ENCODE assay signal across 22 cellular contexts in genomic region chr3:46477756-46478155, GRCh38. TPM values are rescaled to one million over a fixed set of nuclear protein-coding genes. Genes with fewer than 3 reads are reported as not detected.
DNase-seq lines count a peak whose midpoint lies in the region; TF ChIP-seq lines count a peak whose summit lies in the region.
"Had no signal": no experiment of that assay in that cellular context is flagged by ENCODE, and none has a peak within 500 bp of the region (broad histone marks: within the 10 kb centered on the region; RNA-seq: fewer than 3 reads in every experiment).

No MANE protein-coding gene starts in this region.

- no peak overlapping the region for H3K9ac ChIP-seq in colonic mucosa (ENCODE audit: low read depth in 2 of 2, low read length in 2 of 2)
- H3K9ac ChIP-seq: BLaER1 had no signal

- H3K4me1 ChIP-seq in HEK293 (ENCODE audit: control insufficient read depth, insufficient read depth, low read length) = no peaks in the 10 kb centered on the region
- no peaks in the 10 kb centered on the region for H3K4me1 ChIP-seq in colonic mucosa
- H3K4me1 ChIP-seq: A549, BLaER1 had no signal

- no peak overlapping the region for H3K27ac ChIP-seq in HEK293 (ENCODE audit: extremely low read depth, low read depth, low read length)
- no peak overlapping the region for H3K27ac ChIP-seq in coronary artery
- no peak overlapping the region for H3K27ac ChIP-seq in brain microvascular endothelial cell
- no peak overlapping the region for H3K27ac ChIP-seq in colonic mucosa
- H3K27ac ChIP-seq: 22Rv1, A549, BLaER1 had no signal

- CTCF ChIA-PET in HEK293 (lab: Yijun Ruan, JAX) = interaction anchor here (0.6 to 0.7 kb wide), 2 partner anchors 12 to 24 kb away, joined by 3 read pairs; no protein-coding TSS in a partner anchor

- H3K9me3 Mint-ChIP-seq in nephron progenitor cell = peaks cover 24% of the 10 kb centered on the region

- H3K4me3 Mint-ChIP-seq in nephron progenitor cell = no peak overlapping the region
- H3K4me3 Mint-ChIP-seq: CD14-positive monocyte; CD4-positive, alpha-beta memory T cell had no signal

- H3K4me3 ChIP-seq in HEK293 (ENCODE audit: low read depth, low read length) = no peak overlapping the region
- H3K4me3 ChIP-seq in coronary artery = no peak overlapping the region
- no peak overlapping the region for H3K4me3 ChIP-seq in brain microvascular endothelial cell (ENCODE audit: low read depth, low read length)
- no peak overlapping the region for H3K4me3 ChIP-seq in colonic mucosa
- H3K4me3 ChIP-seq: A549, BLaER1, GM12878 had no signal

- peaks cover 12% of the 10 kb centered on the region for H3K36me3 Mint-ChIP-seq in nephron progenitor cell (ENCODE audit: low read depth)

- H3K27me3 ChIP-seq in brain microvascular endothelial cell (replicated peaks) = peaks cover 4% of the 10 kb centered on the region
- H3K27me3 ChIP-seq in colonic mucosa = no peaks in the 10 kb centered on the region
- H3K27me3 ChIP-seq: BLaER1 had no signal

- H3K36me3 ChIP-seq in HEK293 (ENCODE audit: control insufficient read depth in 2 of 2, insufficient read depth in 1 of 2, low read length in 2 of 2) = no peaks in the 10 kb centered on the region
- H3K36me3 ChIP-seq in brain microvascular endothelial cell (replicated peaks) = no peaks in the 10 kb centered on the region
- no peaks in the 10 kb centered on the region for H3K36me3 ChIP-seq in colonic mucosa
- H3K36me3 ChIP-seq: BLaER1 had no signal

- DNase-seq in DMS 273 (lab: John Stamatoyannopoulos, UW; ENCODE audit: unreplicated experiment) = peak; percentile 23
- DNase-seq in DMS 273 treated with DMSO at 0.1 percent for 48 hours (lab: John Stamatoyannopoulos, UW) = no peak
- peak; percentile 5 for DNase-seq in coronary artery (ENCODE audit: low spot score)
- no peak for DNase-seq in nephron progenitor cell
- DNase-seq in brain microvascular endothelial cell = no peak
- DNase-seq in colonic mucosa = no peak
- no peak for DNase-seq in UCSD-AML1 (lab: John Stamatoyannopoulos, UW; ENCODE audit: unreplicated experiment)
- DNase-seq: AML-193; CD4-positive, alpha-beta memory T cell; DMS53; DND-41; EL; GOT3 had no signal

- TF ChIP-seq CTCF in HEK293 (tag by site-specific recombination; IDR thresholded peaks at IDR 0.05) (no peak), coronary artery (IDR thresholded peaks at IDR 0.05) (no peak), nephron progenitor cell (IDR thresholded peaks at IDR 0.05) (no peak), brain microvascular endothelial cell (IDR thresholded peaks at IDR 0.05; ENCODE audit: low read depth, low read length, missing control alignments) (no peak), colonic mucosa (IDR thresholded peaks at IDR 0.05) (no peak)

- peaks cover 14% of the 10 kb centered on the region for H3K27me3 Mint-ChIP-seq in nephron progenitor cell (ENCODE audit: low read depth, poor library complexity)

- peaks cover 5% of the 10 kb centered on the region for H3K4me1 Mint-ChIP-seq in nephron progenitor cell
- H3K4me1 Mint-ChIP-seq: CD4-positive, alpha-beta memory T cell had no signal

- intact Hi-C loops in colonic mucosa (cut with DNase I) = no loop called here

- POLR2A ChIA-PET in HEK293 (lab: Yijun Ruan, JAX) = no interaction called here

- no peaks in the 10 kb centered on the region for H3K9me3 ChIP-seq in HEK293 (ENCODE audit: control insufficient read depth, insufficient read depth, low read depth, low read length)
- no peaks in the 10 kb centered on the region for H3K9me3 ChIP-seq in colonic mucosa

- in situ Hi-C loops in brain microvascular endothelial cell (cut with HindIII; ENCODE audit: low pct_ligation_motif_present, low sequenced_read_pairs) = loop anchor here (25.0 kb wide), 1 partner anchor 160 kb away; no protein-coding TSS in a partner anchor

- H3K27ac Mint-ChIP-seq in nephron progenitor cell = peak overlapping the region; percentile 17
- H3K27ac Mint-ChIP-seq: CD4-positive, alpha-beta memory T cell had no signal

TF ChIP-seq in HEK293, 187 proteins besides CTCF, POLR2A, EP300 and RAD21:
- 0 out of 2 replicates have a peak, but pooled peaks have one; percentile 6 for TF ChIP-seq EGR2 (tag by site-specific recombination; IDR thresholded peaks at IDR 0.05; ENCODE audit: low read depth)
- no peak for TF ChIP-seq MZF1 (tag by site-specific recombination; IDR thresholded peaks at IDR 0.05; ENCODE audit: borderline replicate concordance)
TF ChIP-seq in HEK293: peak in this region for 1.

RNA-seq across cellular contexts. Expression of gene LTF, which starts 13.1 kb away (rescaled TPM):
- 1 to 10 TPM; 1.0 to 1.6 TPM for total RNA-seq in colonic mucosa
- total RNA-seq: CD4-positive, alpha-beta memory T cell; G401; H7 had no signal

RNA-seq across cellular contexts. Expression of gene RTP3, which starts 20.0 kb away (rescaled TPM):
- total RNA-seq in colonic mucosa = not detected
- total RNA-seq: CD4-positive, alpha-beta memory T cell; G401; GM12878; HT-29 had no signal

Comparison
In these comparisons a context has a peak if more than half of its experiments do, and no peak if none do; other contexts are left out.
1. DNase-seq: peak in DMS 273 (single experiment) and coronary artery (single experiment); none in DMS 273 treated with DMSO at 0.1 percent for 48 hours (single experiment), nephron progenitor cell (single experiment), brain microvascular endothelial cell (single experiment), colonic mucosa (single experiment) and UCSD-AML1 (single experiment).